Comparison of ENCODE assay signal across 17 cellular contexts in genomic region chr2:214881647-214882205, GRCh38.
DNase-seq lines count a peak whose midpoint lies in the region; ATAC-seq, FAIRE-seq and TF ChIP-seq lines count a peak whose summit lies in the region.
"Had no signal": no experiment of that assay in that cellular context is flagged by ENCODE, and none has a peak within 500 bp of the region (broad histone marks: within the 10 kb centered on the region; RNA-seq: fewer than 3 reads in every experiment).

No MANE protein-coding gene starts in this region.

- no peak for FAIRE-seq in frontal cortex (lab: Jason Lieb, UNC)
- FAIRE-seq: D721Med had no signal

- DNase-seq in EL (peak; percentile 5), NB4 (ENCODE audit: low read depth) (peak; percentile 3), choroid plexus epithelial cell (ENCODE audit: low read depth) (peak; percentile 57), medulla oblongata (ENCODE audit: extremely low spot score) (peak; percentile 62), frontal cortex (ENCODE audit: low spot score in 2 of 2) (no peak), KBM-7 (no peak)
- no peak for DNase-seq in stimulated activated CD4-positive, alpha-beta T cell treated with anti-CD3 and anti-CD28 coated beads, Interleukin-12 subunit alpha, Interleukin-12 subunit beta, amount 100 ng/mL, for 4 hours
- DNase-seq: amniotic stem cell, cortex of kidney, HFFc6, left cardiac atrium, NCI-H1092 treated with DMSO at 0.1 percent for 48 hours, SHP77, T-helper 17 cell had no signal

- no peak overlapping the region for H3K4me3 ChIP-seq in NB4 (ENCODE audit: low read depth, low read length)
- no peak overlapping the region for H3K4me3 ChIP-seq in choroid plexus epithelial cell (ENCODE audit: low read depth, low read length)
- H3K4me3 ChIP-seq: tibial nerve had no signal

- TF ChIP-seq POLR2A in NB4 (IDR thresholded peaks at IDR 0.05; ENCODE audit: extremely low read depth, insufficient read length) = no peak

- TF ChIP-seq CTCF in NB4 (IDR thresholded peaks at IDR 0.05; ENCODE audit: low read depth, low read length) (no peak), choroid plexus epithelial cell (conservative IDR thresholded peaks at IDR 0.05; ENCODE audit: low read depth, low read length) (no peak)

- ATAC-seq in HG03025 (IDR thresholded peaks at IDR 0.05; ENCODE audit: low FRiP score, unreplicated experiment) = no peak
- ATAC-seq: left cardiac atrium, T-helper 17 cell had no signal

- in situ Hi-C loops in KBM-7 (cut with MboI; ENCODE audit: low pct_unique_long_range_greater_than_20kb, low sequenced_read_pairs) = no loop called here

Comparison
In these comparisons a context has a peak if more than half of its experiments do, and no peak if none do; other contexts are left out.
1. DNase-seq: peak in EL (single experiment), NB4 (single experiment), choroid plexus epithelial cell (single experiment) and medulla oblongata (single experiment); none in frontal cortex (0 of 2), stimulated activated CD4-positive, alpha-beta T cell treated with anti-CD3 and anti-CD28 coated beads, Interleukin-12 subunit alpha, Interleukin-12 subunit beta, amount 100 ng/mL, for 4 hours (single experiment) and KBM-7 (single experiment).